In genomic region chr5:146794326-146795029, GRCh38 we compare ENCODE assay signal across 20 cellular contexts.
DNase-seq lines count a peak whose midpoint lies in the region; ATAC-seq, FAIRE-seq and TF ChIP-seq lines count a peak whose summit lies in the region.
"Had no signal": no experiment of that assay in that cellular context is flagged by ENCODE, and none has a peak within 500 bp of the region (broad histone marks: within the 10 kb centered on the region; RNA-seq: fewer than 3 reads in every experiment).

No MANE protein-coding gene starts in this region.

- no peak overlapping the region for H2AFZ ChIP-seq in GM23248

- FAIRE-seq in islet of Langerhans (lab: Jason Lieb, UNC): peak; percentile 94
- FAIRE-seq: GM12892 had no signal

- DNase-seq in GM23248 (peak; percentile 29), NCI-H146 treated with DMSO at 0.1 percent for 48 hours (lab: John Stamatoyannopoulos, UW; ENCODE audit: unreplicated experiment) (no peak), NCI-H524 treated with DMSO at 0.1 percent for 48 hours (lab: John Stamatoyannopoulos, UW) (no peak)
- DNase-seq: activated CD4-positive, alpha-beta T cell treated with anti-CD3 and anti-CD28 coated beads, Interleukin-2, amount 50 U/mL, for 1 hour; activated gamma-delta T cell treated with Interleukin-2 at 50 U/mL for 16 hours; endodermal cell; MM.1S; mucosa of descending colon; NCI-H2171; stimulated activated CD8-positive, alpha-beta memory T cell treated with anti-CD3 and anti-CD28 coated beads, Interleukin-4, amount 100 ng/mL, for 48 hours had no signal

- H3K4me1 ChIP-seq in BLaER1 treated with 17β-estradiol and CSF1 and Interleukin-3, amounts not matched to agents 10 nM and 100 nM: peaks cover 8 to 48% (median 13%) of the 10 kb centered on the region in 10 experiments; a peak in 18 of 20 replicates
- H3K4me1 ChIP-seq in GM23248 (ENCODE audit: insufficient read depth): no peaks in the 10 kb centered on the region
- H3K4me1 ChIP-seq: breast epithelium, prostate gland had no signal

- H3K27me3 ChIP-seq in BLaER1 treated with 17β-estradiol and CSF1 and Interleukin-3, amounts not matched to agents 10 nM and 100 nM: no peaks in the 10 kb centered on the region
- H3K27me3 ChIP-seq in GM23248 (replicated peaks; ENCODE audit: insufficient read depth): no peaks in the 10 kb centered on the region
- H3K27me3 ChIP-seq: breast epithelium, vagina had no signal

- H3F3A ChIP-seq in GM23248 (ENCODE audit: insufficient read depth): no peaks in the 10 kb centered on the region

- H3K27ac ChIP-seq in BLaER1 treated with 17β-estradiol and CSF1 and Interleukin-3, amounts not matched to agents 10 nM and 100 nM: peak overlapping the region in 4 of 11 experiments; percentile 2 to 52 (median 31); a peak in 5 of 22 replicates
- H3K27ac ChIP-seq in GM23248: no peak overlapping the region
- H3K27ac ChIP-seq: breast epithelium, prostate gland, vagina had no signal

- H4K20me1 ChIP-seq in BLaER1 treated with 17β-estradiol and CSF1 and Interleukin-3, amounts not matched to agents 10 nM and 100 nM: no peaks in the 10 kb centered on the region
- H4K20me1 ChIP-seq in GM23248 (ENCODE audit: insufficient read depth): no peaks in the 10 kb centered on the region

- WGBS in GM23248 (ENCODE audit: low coverage in 1 of 2, low lambda C conversion rate in 2 of 2, missing lambda C conversion rate in 2 of 2), 2 experiments: 29 to 36% methylated on average over 1 of the region's 1 CpG

- peak; percentile 80 for ATAC-seq in SK-N-SH treated with all-trans-retinoic acid at 6 μM for 48 hours
- no peak for ATAC-seq in GM21360 (IDR thresholded peaks at IDR 0.05; ENCODE audit: unreplicated experiment)
- no peak for ATAC-seq in GM21717 (IDR thresholded peaks at IDR 0.05; ENCODE audit: unreplicated experiment)
- ATAC-seq: mucosa of descending colon had no signal

- H3K79me2 ChIP-seq in GM23248 (ENCODE audit: insufficient read depth): no peaks in the 10 kb centered on the region

- in situ Hi-C loops in GM23248 (cut with MboI): no loop called here

- H3K36me3 ChIP-seq in BLaER1 treated with 17β-estradiol and CSF1 and Interleukin-3, amounts not matched to agents 10 nM and 100 nM: no peaks in the 10 kb centered on the region
- H3K36me3 ChIP-seq in GM23248 (ENCODE audit: low read depth): no peaks in the 10 kb centered on the region
- H3K36me3 ChIP-seq: breast epithelium, HAP-1, prostate gland, vagina had no signal

- no peaks in the 10 kb centered on the region for H3K9me3 ChIP-seq in BLaER1 treated with 17β-estradiol and CSF1 and Interleukin-3, amounts not matched to agents 10 nM and 100 nM (replicated peaks in 1 of 11)
- H3K9me3 ChIP-seq in GM23248 (ENCODE audit: low read depth): no peaks in the 10 kb centered on the region
- H3K9me3 ChIP-seq: breast epithelium, HAP-1, mucosa of descending colon, prostate gland, vagina had no signal

- 0 out of 22 replicates have a peak overlapping the region, but pooled peaks of 1 of the 11 experiments have one; percentile 4 for H3K9ac ChIP-seq in BLaER1 treated with 17β-estradiol and CSF1 and Interleukin-3, amounts not matched to agents 10 nM and 100 nM
- no peak overlapping the region for H3K9ac ChIP-seq in GM23248

- no peak overlapping the region for H3K4me3 ChIP-seq in BLaER1 treated with 17β-estradiol and CSF1 and Interleukin-3, amounts not matched to agents 10 nM and 100 nM
- no peak overlapping the region for H3K4me3 ChIP-seq in GM23248
- H3K4me3 ChIP-seq: breast epithelium, HAP-1, mucosa of descending colon, prostate gland, vagina had no signal

- peak overlapping the region; percentile 3 to 71 (median 53); a peak in 20 of 22 replicates for H3K4me2 ChIP-seq in BLaER1 treated with 17β-estradiol and CSF1 and Interleukin-3, amounts not matched to agents 10 nM and 100 nM
- H3K4me2 ChIP-seq in GM23248 (ENCODE audit: unreplicated experiment): no peak overlapping the region

- H3K9me2 ChIP-seq in GM23248 (ENCODE audit: insufficient read depth): no peaks in the 10 kb centered on the region

TF ChIP-seq in SK-N-SH treated with all-trans-retinoic acid at 6 μM for 48 hours, 23 proteins besides CTCF, POLR2A, EP300 and RAD21:
- TF ChIP-seq ISL1 (CRISPR knock-in tag; IDR thresholded peaks at IDR 0.05): peak; percentile 29; the same call in 1 of the 2 replicates
- TF ChIP-seq ZNF565 (CRISPR knock-in tag; conservative IDR thresholded peaks at IDR 0.05; ENCODE audit: low read depth): no peak
- TF ChIP-seq ZC3H10 (CRISPR knock-in tag; IDR thresholded peaks at IDR 0.05): no peak
- TF ChIP-seq PATZ1 (CRISPR knock-in tag; IDR thresholded peaks at IDR 0.05; ENCODE audit: borderline replicate concordance): no peak
- TF ChIP-seq BACH2 (CRISPR knock-in tag; IDR thresholded peaks at IDR 0.05; ENCODE audit: borderline replicate concordance): no peak
